ENCODE assay signal across 22 cellular contexts in the genomic region with DNA sequence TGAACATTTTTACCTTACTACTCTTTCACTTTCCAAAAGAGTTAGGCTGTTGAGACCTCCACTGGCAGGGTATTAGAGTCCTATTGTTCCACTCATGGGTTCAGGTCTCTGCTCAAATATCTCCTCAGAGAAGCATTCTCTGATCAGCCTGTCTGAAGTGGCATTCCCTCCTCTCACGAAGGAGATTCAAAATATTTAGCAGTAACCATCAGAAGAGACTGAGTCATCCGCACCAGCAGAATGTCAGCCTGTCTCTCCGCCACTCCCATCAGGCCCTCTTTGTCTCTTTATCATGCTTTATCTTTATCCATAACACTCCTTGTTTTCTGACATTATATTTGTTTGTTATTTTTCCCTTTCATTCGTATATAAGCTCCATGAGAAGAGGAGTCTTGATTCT.
"Had no signal": no experiment of that assay in that cellular context is flagged by ENCODE, and none has a peak within 500 bp of the region (broad histone marks: within the 10 kb centered on the region; RNA-seq: fewer than 3 reads in every experiment).

No MANE protein-coding gene starts in this region.

- H3K27ac Mint-ChIP-seq: naive thymus-derived CD8-positive, alpha-beta T cell; neural progenitor cell had no signal

- H3K79me2 ChIP-seq: hepatocyte had no signal

- H3K4me1 Mint-ChIP-seq: naive thymus-derived CD8-positive, alpha-beta T cell had no signal

- FAIRE-seq: small intestine had no signal

- H3K4me3 Mint-ChIP-seq: naive thymus-derived CD8-positive, alpha-beta T cell; neural progenitor cell had no signal

- H3K4me3 ChIP-seq: colonic mucosa, esophagus squamous epithelium, hepatocyte, lung, neural progenitor cell, ovary, right atrium auricular region, sigmoid colon, stomach, thoracic aorta, transverse colon had no signal

- H3K27ac ChIP-seq: colonic mucosa, esophagus squamous epithelium, hepatocyte, neural progenitor cell, ovary, right atrium auricular region, sigmoid colon, stomach, thoracic aorta, transverse colon had no signal

- H3K27me3 ChIP-seq: colonic mucosa, esophagus squamous epithelium, hepatocyte, neural progenitor cell, ovary, right atrium auricular region, sigmoid colon, stomach, transverse colon had no signal

- H3K4me2 ChIP-seq: hepatocyte, neural progenitor cell had no signal

- ATAC-seq: left colon; left ventricle myocardium superior; naive thymus-derived CD8-positive, alpha-beta T cell had no signal

- H3K9ac ChIP-seq: neural progenitor cell had no signal

- H3K36me3 Mint-ChIP-seq: naive thymus-derived CD8-positive, alpha-beta T cell had no signal

- H2AFZ ChIP-seq: hepatocyte, neural progenitor cell had no signal

- H3K9me3 ChIP-seq: colonic mucosa, esophagus squamous epithelium, ovary, right atrium auricular region, sigmoid colon, stomach, thoracic aorta, transverse colon had no signal

- DNase-seq: colonic mucosa; dermis blood vessel endothelial cell; esophagus squamous epithelium; foreskin fibroblast; left colon; left ventricle myocardium superior; mesenchymal stem cell; naive thymus-derived CD8-positive, alpha-beta T cell; nucleus accumbens; ovary; sigmoid colon; small intestine; stimulated activated CD4-positive, alpha-beta T cell treated with anti-CD3 and anti-CD28 coated beads, Interleukin-12 subunit alpha, Interleukin-12 subunit beta, amount 100 ng/mL, for 4 hours; stimulated activated naive CD4-positive, alpha-beta T cell; stomach; substantia nigra; transverse colon had no signal

- H3K4me1 ChIP-seq: colonic mucosa, esophagus squamous epithelium, neural progenitor cell, right atrium auricular region, sigmoid colon, stomach, transverse colon had no signal

- H3K27me3 Mint-ChIP-seq: naive thymus-derived CD8-positive, alpha-beta T cell had no signal

- H3K9me3 Mint-ChIP-seq: neural progenitor cell had no signal

- H3K36me3 ChIP-seq: colonic mucosa, ovary, right atrium auricular region, sigmoid colon, thoracic aorta, transverse colon had no signal
